In the genomic region with DNA sequence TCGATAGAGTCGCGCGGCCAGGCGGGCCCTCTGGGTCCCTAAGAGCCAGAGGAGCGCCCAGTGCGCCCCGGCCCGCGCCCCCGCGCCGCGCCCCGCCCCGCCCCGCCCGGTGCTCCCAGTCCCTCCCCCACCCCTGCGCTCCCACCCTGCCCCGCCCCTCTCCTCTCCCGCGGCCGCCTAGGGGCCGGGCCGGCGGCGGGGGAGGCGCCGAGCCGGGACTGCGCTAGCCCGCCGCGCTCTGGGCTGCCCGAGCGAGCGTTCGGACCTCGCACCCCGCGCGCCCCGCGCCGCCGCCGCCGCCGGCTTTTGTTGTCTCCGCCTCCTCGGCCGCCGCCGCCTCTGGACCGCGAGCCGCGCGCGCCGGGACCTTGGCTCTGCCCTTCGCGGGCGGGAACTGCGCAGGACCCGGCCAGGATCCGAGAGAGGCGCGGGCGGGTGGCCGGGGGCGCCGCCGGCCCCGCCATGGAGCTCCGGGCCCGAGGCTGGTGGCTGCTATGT, we compare ENCODE assay signal across 7 cellular contexts. TPM values are rescaled to one million over a fixed set of nuclear protein-coding genes. Genes with fewer than 3 reads are reported as not detected.
A peak's percentile ranks its signal among the peaks of the same experiment; 100 is the strongest.
DNase-seq lines count a peak whose midpoint lies in the region; ATAC-seq, FAIRE-seq and TF ChIP-seq lines count a peak whose summit lies in the region.

A gene with protein sequence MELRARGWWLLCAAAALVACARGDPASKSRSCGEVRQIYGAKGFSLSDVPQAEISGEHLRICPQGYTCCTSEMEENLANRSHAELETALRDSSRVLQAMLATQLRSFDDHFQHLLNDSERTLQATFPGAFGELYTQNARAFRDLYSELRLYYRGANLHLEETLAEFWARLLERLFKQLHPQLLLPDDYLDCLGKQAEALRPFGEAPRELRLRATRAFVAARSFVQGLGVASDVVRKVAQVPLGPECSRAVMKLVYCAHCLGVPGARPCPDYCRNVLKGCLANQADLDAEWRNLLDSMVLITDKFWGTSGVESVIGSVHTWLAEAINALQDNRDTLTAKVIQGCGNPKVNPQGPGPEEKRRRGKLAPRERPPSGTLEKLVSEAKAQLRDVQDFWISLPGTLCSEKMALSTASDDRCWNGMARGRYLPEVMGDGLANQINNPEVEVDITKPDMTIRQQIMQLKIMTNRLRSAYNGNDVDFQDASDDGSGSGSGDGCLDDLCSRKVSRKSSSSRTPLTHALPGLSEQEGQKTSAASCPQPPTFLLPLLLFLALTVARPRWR (plus strand): TSS at position 207 of the 498 bp plus-strand sequence. CDS start 256 bp downstream, at position 463.

- peak within 1 kb of the TSS; percentile 57 for H3K4me2 ChIP-seq in endothelial cell of umbilical vein (ENCODE audit: insufficient read depth, low read length)

- H3K27me3 Mint-ChIP-seq in activated CD4-positive, alpha-beta memory T cell treated with anti-CD3 and anti-CD28 coated beads for 36 hours: peaks cover 24% of the 10 kb centered on the region

- intact Hi-C loops in activated CD4-positive, alpha-beta memory T cell treated with anti-CD3 and anti-CD28 coated beads for 36 hours (cut with micrococcal nuclease): no loop called here
- intact Hi-C loops in endothelial cell of umbilical vein (cut with micrococcal nuclease): loop anchor here (1.0 to 5.0 kb wide), 6 partner anchors 18 to 410 kb away; a partner anchor contains a TSS

- H3K9me3 ChIP-seq in endothelial cell of umbilical vein (replicated peaks; ENCODE audit: control insufficient read depth, insufficient read depth, low read length): no peaks in the 10 kb centered on the region

- peak within 1 kb of the TSS; percentile 80 for H2AFZ ChIP-seq in endothelial cell of umbilical vein (ENCODE audit: low read depth, low read length)

- H4K20me1 ChIP-seq in endothelial cell of umbilical vein (replicated peaks; ENCODE audit: control insufficient read depth, extremely low read depth, insufficient read depth, low read length): no peaks in the 10 kb centered on the region

- peak within 1 kb of the TSS; percentile 76 for H3K4me3 Mint-ChIP-seq in activated CD4-positive, alpha-beta memory T cell treated with anti-CD3 and anti-CD28 coated beads for 36 hours

- H3K9me1 ChIP-seq in endothelial cell of umbilical vein (replicated peaks; ENCODE audit: control insufficient read depth, extremely low read depth, insufficient read depth, low read length): no peaks in the 10 kb centered on the region

- CTCF ChIA-PET in activated CD4-positive, alpha-beta memory T cell treated with anti-CD3 and anti-CD28 coated beads for 36 hours (lab: Charles Lee): interaction anchor here (0.8 to 3.5 kb wide), 2 partner anchors 203 to 230 kb away, joined by 3 to 23 read pairs; no protein-coding TSS in a partner anchor
- CTCF ChIA-PET in endothelial cell of umbilical vein (lab: Charles Lee): interaction anchor here (1.9 kb wide), 1 partner anchor 203 kb away, joined by 22 read pairs; no protein-coding TSS in a partner anchor

- H3K27me3 ChIP-seq in endothelial cell of umbilical vein (ENCODE audit: control insufficient read depth in 2 of 2, insufficient read depth in 2 of 2, low read length in 2 of 2): peaks cover 7 to 15% of the 10 kb centered on the region in 2 experiments

- no TSS peak for BruUV-seq in endothelial cell of umbilical vein (replicated peaks; lab: Mats Ljungman, UMichigan)

- no peak for FAIRE-seq in endothelial cell of umbilical vein (lab: Jason Lieb, UNC)

- TF ChIP-seq CTCF in endothelial cell of umbilical vein (IDR thresholded peaks at IDR 0.05; ENCODE audit: extremely low read depth in 1 of 2, insufficient read depth in 1 of 2, low read depth in 1 of 2, low read length in 2 of 2): no peak

- peak within 1 kb of the TSS; percentile 26 to 47 (median 34) for H3K4me3 ChIP-seq in endothelial cell of umbilical vein (replicated peaks in 1 of 3; ENCODE audit: insufficient read depth in 1 of 3, low read depth in 1 of 3, low read length in 3 of 3)

- H3K27ac Mint-ChIP-seq in activated CD4-positive, alpha-beta memory T cell treated with anti-CD3 and anti-CD28 coated beads for 36 hours: no peak within 1 kb of the TSS

- H3K27ac ChIP-seq in endothelial cell of umbilical vein (ENCODE audit: insufficient read depth, low read depth, low read length): no peak within 1 kb of the TSS

- peak; percentile 49 for ATAC-seq in GM21786 (IDR thresholded peaks at IDR 0.05; ENCODE audit: unreplicated experiment)

- no peaks in the 10 kb centered on the region for H3K9me3 Mint-ChIP-seq in activated CD4-positive, alpha-beta memory T cell treated with anti-CD3 and anti-CD28 coated beads for 36 hours

- peak; percentile 69 for DNase-seq in GM04504 (ENCODE audit: low read depth)
- DNase-seq in NCI-H1105 treated with DMSO at 0.1 percent for 48 hours (lab: John Stamatoyannopoulos, UW): peak; percentile 50
- no peak for DNase-seq in activated CD4-positive, alpha-beta memory T cell treated with anti-CD3 and anti-CD28 coated beads for 36 hours
- peak; percentile 12 for DNase-seq in endothelial cell of umbilical vein (ENCODE audit: low read depth, low spot score)
- DNase-seq in mesenteric fat pad (ENCODE audit: low spot score): no peak
- DNase-seq in stromal cell of bone marrow (ENCODE audit: low read depth): peak; percentile 73

- peaks cover 14% of the 10 kb centered on the region for H3K4me1 Mint-ChIP-seq in activated CD4-positive, alpha-beta memory T cell treated with anti-CD3 and anti-CD28 coated beads for 36 hours (ENCODE audit: low read depth)

- no peaks in the 10 kb centered on the region for H3K36me3 Mint-ChIP-seq in activated CD4-positive, alpha-beta memory T cell treated with anti-CD3 and anti-CD28 coated beads for 36 hours

- TF ChIP-seq POLR2A in endothelial cell of umbilical vein (IDR thresholded peaks at IDR 0.05; ENCODE audit: low read depth, low read length): no peak

- no peaks in the 10 kb centered on the region for H3K36me3 ChIP-seq in endothelial cell of umbilical vein (ENCODE audit: control insufficient read depth in 2 of 2, extremely low read depth in 1 of 2, insufficient read depth in 2 of 2, low read length in 2 of 2)

- no peaks in the 10 kb centered on the region for H3K79me2 ChIP-seq in endothelial cell of umbilical vein (ENCODE audit: control insufficient read depth, insufficient read depth, low read length)

- dilution Hi-C loops in endothelial cell of umbilical vein (cut with MboI; ENCODE audit: extremely low pct_ligation_motif_present, low sequenced_read_pairs): no loop called here

- H3K9ac ChIP-seq in endothelial cell of umbilical vein (replicated peaks; ENCODE audit: extremely low read depth, insufficient read depth, low read length): peak within 1 kb of the TSS; percentile 14

- no peaks in the 10 kb centered on the region for H3K4me1 ChIP-seq in endothelial cell of umbilical vein (ENCODE audit: control insufficient read depth, extremely low read depth, insufficient read depth, low read length)

- POLR2A ChIA-PET in activated CD4-positive, alpha-beta memory T cell treated with anti-CD3 and anti-CD28 coated beads for 36 hours (lab: Charles Lee): no interaction called here
- POLR2A ChIA-PET in endothelial cell of umbilical vein (lab: Charles Lee): no interaction called here

TF ChIP-seq in endothelial cell of umbilical vein, 7 proteins besides CTCF, POLR2A, EP300 and RAD21:
- TF ChIP-seq FOS (IDR thresholded peaks at IDR 0.05; ENCODE audit: borderline replicate concordance, insufficient read depth, low read length) (no peak), POLR2AphosphoS5 (IDR thresholded peaks at IDR 0.05; ENCODE audit: insufficient read depth, low read depth, low read length) (no peak), GATA2 (IDR thresholded peaks at IDR 0.05; ENCODE audit: insufficient read depth, insufficient read length, low read depth, low read length) (no peak), JUN (IDR thresholded peaks at IDR 0.05; ENCODE audit: borderline replicate concordance, insufficient read depth, insufficient read length, low read depth) (no peak), MYC (IDR thresholded peaks at IDR 0.05; ENCODE audit: low read depth, low read length) (no peak), EZH2 (IDR thresholded peaks at IDR 0.05; ENCODE audit: borderline replicate concordance, low read depth, low read length, severe bottlenecking) (no peak)
- TF ChIP-seq, protein P1, sequence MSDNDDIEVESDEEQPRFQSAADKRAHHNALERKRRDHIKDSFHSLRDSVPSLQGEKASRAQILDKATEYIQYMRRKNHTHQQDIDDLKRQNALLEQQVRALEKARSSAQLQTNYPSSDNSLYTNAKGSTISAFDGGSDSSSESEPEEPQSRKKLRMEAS (IDR thresholded peaks at IDR 0.05; ENCODE audit: insufficient read depth, insufficient read length): no peak

RNA-seq across cellular contexts. Expression of the gene that starts here (rescaled TPM):
- 1 to 10 TPM; 4.7 to 4.9 TPM for total RNA-seq in activated CD4-positive, alpha-beta memory T cell treated with anti-CD3 and anti-CD28 coated beads for 36 hours
- total RNA-seq in endothelial cell of umbilical vein (23.9 and 31.1 TPM in 2 replicates), mesenteric fat pad (82.5 TPM)
- 9.6 and 10.4 TPM in 2 replicates for polyA plus RNA-seq in endothelial cell of umbilical vein
- polyA plus RNA-seq in endothelial cell of umbilical vein (2011; cell fraction: cytosol; rRNA removed): 7.1 and 9.7 TPM in 2 replicates
- polyA plus RNA-seq in endothelial cell of umbilical vein (2011; cell fraction: nucleus; rRNA removed): 8.2 and 9.6 TPM in 2 replicates
- polyA plus RNA-seq in endothelial cell of umbilical vein (2012): 12.5 and 15.5 TPM in 2 replicates
- polyA minus RNA-seq in endothelial cell of umbilical vein: 5.2 and 6.3 TPM in 2 replicates
- 49.9 TPM for polyA minus RNA-seq in endothelial cell of umbilical vein (2011; cell fraction: cytosol; rRNA and poly(A)+ RNA removed)
- polyA minus RNA-seq in endothelial cell of umbilical vein (2011; cell fraction: nucleus; rRNA and poly(A)+ RNA removed): 3.1 and 5.9 TPM in 2 replicates

Comparison
In these comparisons a context has a peak if more than half of its experiments do, and no peak if none do; other contexts are left out.
1. DNase-seq: peak in GM04504 (single experiment), NCI-H1105 treated with DMSO at 0.1 percent for 48 hours (single experiment), endothelial cell of umbilical vein (single experiment) and stromal cell of bone marrow (single experiment); none in activated CD4-positive, alpha-beta memory T cell treated with anti-CD3 and anti-CD28 coated beads for 36 hours (single experiment) and mesenteric fat pad (single experiment).